Comparison of ENCODE assay signal across 10 cellular contexts in the genomic region with DNA sequence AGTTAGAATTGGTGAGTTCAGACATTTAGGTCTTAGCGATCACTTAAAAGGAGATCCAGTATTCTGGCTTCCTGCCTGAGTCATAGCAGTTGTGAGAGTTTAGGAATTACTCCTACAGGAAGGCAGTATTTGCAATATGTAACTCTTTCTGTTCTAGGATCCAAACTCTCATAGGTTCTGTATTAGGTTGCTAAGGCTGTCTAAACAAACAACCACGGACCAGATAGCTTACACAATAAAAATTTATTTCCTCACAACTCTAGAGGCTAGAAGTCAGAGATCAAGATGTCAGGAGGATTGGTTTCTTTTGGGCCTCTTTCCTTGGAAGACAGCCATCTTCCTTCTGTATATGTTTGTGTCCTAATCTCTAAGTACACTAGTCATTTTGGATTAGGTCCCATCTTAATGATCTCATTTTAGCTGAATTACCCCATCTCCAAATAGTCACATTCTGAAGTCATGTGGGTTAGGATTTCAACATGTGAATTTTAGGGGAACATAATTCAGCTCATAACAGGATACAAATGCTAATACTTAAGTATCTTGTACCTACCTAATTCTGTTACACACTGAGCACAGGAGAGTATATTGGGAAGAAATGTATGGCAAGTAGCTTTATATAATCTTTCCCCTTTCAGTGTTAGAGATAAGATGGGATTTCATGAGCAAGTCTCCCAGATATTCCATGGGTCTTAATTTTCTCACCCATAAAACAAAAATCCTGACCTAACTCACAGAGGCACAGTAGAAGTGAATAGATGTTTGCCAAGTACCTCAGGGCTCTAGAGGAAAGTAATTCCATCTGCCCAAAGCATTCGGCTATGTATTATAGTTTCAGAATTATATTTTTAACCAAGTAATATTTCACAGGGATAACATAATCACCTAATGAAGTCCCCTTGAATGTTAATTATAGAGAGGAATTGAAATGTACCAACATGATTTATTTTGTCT.
DNase-seq lines count a peak whose midpoint lies in the region; FAIRE-seq and TF ChIP-seq lines count a peak whose summit lies in the region.
"Had no signal": no experiment of that assay in that cellular context is flagged by ENCODE, and none has a peak within 500 bp of the region (broad histone marks: within the 10 kb centered on the region; RNA-seq: fewer than 3 reads in every experiment).

No MANE protein-coding gene starts in this region.

- H3K36me3 ChIP-seq in ACC112 (ENCODE audit: insufficient read depth, low read length), result no peaks in the 10 kb centered on the region
- no peaks in the 10 kb centered on the region for H3K36me3 ChIP-seq in endothelial cell of umbilical vein (ENCODE audit: control insufficient read depth in 2 of 2, extremely low read depth in 1 of 2, insufficient read depth in 2 of 2, low read length in 2 of 2)
- no peaks in the 10 kb centered on the region for H3K36me3 ChIP-seq in muscle layer of duodenum (ENCODE audit: control insufficient read depth in 1 of 2, insufficient read depth in 2 of 2, low read length in 2 of 2)
- no peaks in the 10 kb centered on the region for H3K36me3 ChIP-seq in H7 (replicated peaks; ENCODE audit: control insufficient read depth, insufficient read depth, low read length)

- H3K4me3 ChIP-seq in ACC112 (ENCODE audit: low read depth, low read length) (peak overlapping the region; percentile 24; the same call in 1 of the 2 replicates), LNCaP clone FGC (ENCODE audit: low read depth, low read length) (no peak overlapping the region), endothelial cell of umbilical vein (replicated peaks in 1 of 3; ENCODE audit: insufficient read depth in 1 of 3, low read depth in 1 of 3, low read length in 3 of 3) (no peak overlapping the region), muscle layer of duodenum (ENCODE audit: low read depth in 1 of 2, low read length in 2 of 2) (no peak overlapping the region), H7 (ENCODE audit: insufficient read depth, low read depth, low read length) (no peak overlapping the region)

- no peak for TF ChIP-seq POLR2A in endothelial cell of umbilical vein (IDR thresholded peaks at IDR 0.05; ENCODE audit: low read depth, low read length)

- DNase-seq in LNCaP clone FGC (ENCODE audit: low read depth), result peak; percentile 99
- DNase-seq in endothelial cell of umbilical vein (ENCODE audit: low read depth, low spot score), result peak; percentile 81
- DNase-seq in cerebellum (ENCODE audit: low spot score), result no peak
- no peak for DNase-seq in NCI-H128 (lab: John Stamatoyannopoulos, UW; ENCODE audit: unreplicated experiment)
- DNase-seq in NCI-H748 (lab: John Stamatoyannopoulos, UW; ENCODE audit: unreplicated experiment), result no peak
- DNase-seq in H7, result no peak
- DNase-seq: activated CD4-positive, alpha-beta T cell treated with anti-CD3 and anti-CD28 coated beads, Interleukin-2, amount 50 U/mL, for 4 hours; CD8-positive, alpha-beta T cell had no signal

- H3K9me3 ChIP-seq in endothelial cell of umbilical vein (replicated peaks; ENCODE audit: control insufficient read depth, insufficient read depth, low read length) (no peaks in the 10 kb centered on the region), muscle layer of duodenum (ENCODE audit: control insufficient read depth in 1 of 2, low read length in 2 of 2) (no peaks in the 10 kb centered on the region)

- CTCF ChIA-PET in endothelial cell of umbilical vein (lab: Charles Lee), result interaction anchor here (0.9 kb wide), 1 partner anchor 11 kb away, joined by 3 read pairs; no protein-coding TSS in a partner anchor

- POLR2A ChIA-PET in endothelial cell of umbilical vein (lab: Charles Lee), result no interaction called here

- H3K27me3 ChIP-seq in ACC112 (ENCODE audit: insufficient read depth, low read length), result no peaks in the 10 kb centered on the region
- no peaks in the 10 kb centered on the region for H3K27me3 ChIP-seq in endothelial cell of umbilical vein (ENCODE audit: control insufficient read depth in 2 of 2, insufficient read depth in 2 of 2, low read length in 2 of 2)
- H3K27me3 ChIP-seq in muscle layer of duodenum (ENCODE audit: low read depth, low read length), result no peaks in the 10 kb centered on the region
- no peaks in the 10 kb centered on the region for H3K27me3 ChIP-seq in H7 (ENCODE audit: control insufficient read depth, insufficient read depth, low read length)

- no peaks in the 10 kb centered on the region for H3K9me1 ChIP-seq in endothelial cell of umbilical vein (replicated peaks; ENCODE audit: control insufficient read depth, extremely low read depth, insufficient read depth, low read length)

- TF ChIP-seq CTCF in LNCaP clone FGC (IDR thresholded peaks at IDR 0.05; ENCODE audit: control insufficient read depth, extremely low read depth, insufficient read depth) (no peak), endothelial cell of umbilical vein (IDR thresholded peaks at IDR 0.05; ENCODE audit: extremely low read depth in 1 of 2, insufficient read depth in 1 of 2, low read depth in 1 of 2, low read length in 2 of 2) (no peak)

- dilution Hi-C loops in endothelial cell of umbilical vein (cut with MboI; ENCODE audit: extremely low pct_ligation_motif_present, low sequenced_read_pairs), result no loop called here

- peak; percentile 82 for FAIRE-seq in endothelial cell of umbilical vein (lab: Jason Lieb, UNC)

- BruUV-seq in endothelial cell of umbilical vein (replicated peaks; lab: Mats Ljungman, UMichigan), result no TSS peak

- H3K4me1 ChIP-seq in ACC112 (ENCODE audit: control insufficient read depth, insufficient read depth, low read length, unreplicated experiment), result peaks cover 28% of the 10 kb centered on the region
- H3K4me1 ChIP-seq in endothelial cell of umbilical vein (ENCODE audit: control insufficient read depth, extremely low read depth, insufficient read depth, low read length), result peaks cover 10% of the 10 kb centered on the region
- no peaks in the 10 kb centered on the region for H3K4me1 ChIP-seq in muscle layer of duodenum (ENCODE audit: control insufficient read depth in 1 of 2, insufficient read depth in 2 of 2, low read length in 2 of 2)

- peak overlapping the region; percentile 97 for H3K27ac ChIP-seq in ACC112 (ENCODE audit: low read depth, low read length)
- peak overlapping the region; percentile 35 for H3K27ac ChIP-seq in endothelial cell of umbilical vein (ENCODE audit: insufficient read depth, low read depth, low read length)
- peak overlapping the region; percentile 16 for H3K27ac ChIP-seq in muscle layer of duodenum (ENCODE audit: low read length)

- H2AFZ ChIP-seq in ACC112 (ENCODE audit: low read length, unreplicated experiment) (peak overlapping the region; percentile 64), endothelial cell of umbilical vein (ENCODE audit: low read depth, low read length) (peak overlapping the region; percentile 58)

- peak overlapping the region; percentile 30 for H3K4me2 ChIP-seq in endothelial cell of umbilical vein (ENCODE audit: insufficient read depth, low read length)

- no peak overlapping the region for H3K9ac ChIP-seq in endothelial cell of umbilical vein (replicated peaks; ENCODE audit: extremely low read depth, insufficient read depth, low read length)

- H3K79me2 ChIP-seq in ACC112 (ENCODE audit: control insufficient read depth, insufficient read depth, low read length, unreplicated experiment) (no peaks in the 10 kb centered on the region), endothelial cell of umbilical vein (ENCODE audit: control insufficient read depth, insufficient read depth, low read length) (no peaks in the 10 kb centered on the region)

- intact Hi-C loops in endothelial cell of umbilical vein (cut with micrococcal nuclease), result no loop called here

- no peaks in the 10 kb centered on the region for H4K20me1 ChIP-seq in endothelial cell of umbilical vein (replicated peaks; ENCODE audit: control insufficient read depth, extremely low read depth, insufficient read depth, low read length)

TF ChIP-seq in endothelial cell of umbilical vein, 7 proteins besides CTCF, POLR2A, EP300 and RAD21:
- TF ChIP-seq MYC (IDR thresholded peaks at IDR 0.05; ENCODE audit: low read depth, low read length) (no peak), FOS (IDR thresholded peaks at IDR 0.05; ENCODE audit: borderline replicate concordance, insufficient read depth, low read length) (peak; percentile 59)

Comparison
In these comparisons a context has a peak if more than half of its experiments do, and no peak if none do; other contexts are left out.
1. H3K27ac ChIP-seq: peak in every context shown above with its lines; median percentile 97 in ACC112; 35 in endothelial cell of umbilical vein; 16 in muscle layer of duodenum.
2. DNase-seq: peak in LNCaP clone FGC (single experiment) and endothelial cell of umbilical vein (single experiment); none in cerebellum (single experiment), NCI-H128 (single experiment), NCI-H748 (single experiment) and H7 (single experiment).